ENCODE assay signal across 8 cellular contexts in genomic region chr3:72997421-72997961, GRCh38. TPM values are rescaled to one million over a fixed set of nuclear protein-coding genes. Genes with fewer than 3 reads are reported as not detected.
DNase-seq lines count a peak whose midpoint lies in the region; ATAC-seq, FAIRE-seq and TF ChIP-seq lines count a peak whose summit lies in the region.

No MANE protein-coding gene starts in this region.

- FAIRE-seq in RCC 7860 (lab: Jason Lieb, UNC) = peak; percentile 69

- DNase-seq in 8988T = peak; percentile 37
- DNase-seq in GM03348 (ENCODE audit: low spot score) = peak; percentile 51
- DNase-seq in RCC 7860 (ENCODE audit: low spot score) = peak; percentile 40
- DNase-seq in adrenal gland = peak in 1 of 7 donors; percentile 36
- DNase-seq in right cardiac atrium = peak in 1 of 3 donors; percentile 32
- no peak for DNase-seq in retinal pigment epithelial cell (ENCODE audit: low read depth)
- DNase-seq in epidermal melanocyte (ENCODE audit: insufficient read length, low spot score) = no peak

- H3K4me3 ChIP-seq in adrenal gland = peak overlapping the region; percentile 2 to 96 (median 86)
- H3K4me3 ChIP-seq in right cardiac atrium (ENCODE audit: low read length) = peak overlapping the region; percentile 99
- H3K4me3 ChIP-seq in retinal pigment epithelial cell (ENCODE audit: low read length) = peak overlapping the region; percentile 99

- peak in 1 of 2 donors; percentile 9 for TF ChIP-seq POLR2A in adrenal gland (IDR thresholded peaks at IDR 0.05)

- ATAC-seq in HG03354 (IDR thresholded peaks at IDR 0.05; ENCODE audit: poor library complexity, severe bottlenecking, unreplicated experiment) (peak; percentile 31), right cardiac atrium (peak; percentile 20 to 36)

- TF ChIP-seq CTCF in adrenal gland (IDR thresholded peaks at IDR 0.05) (peak; percentile 6 to 45 (median 38)), retinal pigment epithelial cell (conservative IDR thresholded peaks at IDR 0.05; ENCODE audit: low read depth, low read length) (peak; percentile 60)

- 0% methylated on average over 16 of the region's 16 CpGs for WGBS in adrenal gland, 4 donors
- under 1% methylated on average over 16 of the region's 16 CpGs for WGBS in right cardiac atrium

- H3K27ac ChIP-seq in adrenal gland (peak overlapping the region; percentile 78 to 100 (median 98)), right cardiac atrium (ENCODE audit: low read length) (peak overlapping the region; percentile 95)

- H3K27me3 ChIP-seq in adrenal gland (no peaks in the 10 kb centered on the region), right cardiac atrium (ENCODE audit: control insufficient read depth, insufficient read depth) (no peaks in the 10 kb centered on the region)

- H3K36me3 ChIP-seq in adrenal gland (replicated peaks in 1 of 2) = peaks cover 0 to 4% of the 10 kb centered on the region in 2 donors

- intact Hi-C loops in adrenal gland (cut with DNase I) = loop anchor here in 1 of 2 donors (10.0 kb wide), 1 partner anchor 53 kb away; no protein-coding TSS in a partner anchor
- intact Hi-C loops in right cardiac atrium (cut with DNase I) = loop anchor here in 3 of 4 donors (5.0 to 10.0 kb wide), 3 partner anchors 47 to 60 kb away; no protein-coding TSS in a partner anchor

- H3K4me1 ChIP-seq in adrenal gland (replicated peaks in 1 of 2) (peaks cover 34 to 47% of the 10 kb centered on the region in 2 donors), right cardiac atrium (ENCODE audit: control insufficient read depth, insufficient read depth, low read length) (peaks cover 6% of the 10 kb centered on the region)

- H3K9me3 ChIP-seq in adrenal gland (replicated peaks in 1 of 3) = no peaks in the 10 kb centered on the region
- no peaks in the 10 kb centered on the region for H3K9me3 ChIP-seq in right cardiac atrium (ENCODE audit: control insufficient read depth, low read length)

RNA-seq across cellular contexts. Expression of gene PPP4R2, which starts 0.9 kb away (rescaled TPM):
- 10 to 100 TPM; 31.7 to 90.1 (median 68.3) TPM for total RNA-seq in adrenal gland
- 10 to 100 TPM; 14.2 to 40.3 (median 17.8) TPM for polyA plus RNA-seq in adrenal gland
- 10 to 100 TPM; 52.0 to 73.7 (median 71.8) TPM for total RNA-seq in right cardiac atrium
- polyA plus RNA-seq in right cardiac atrium = 18.3 TPM

Comparison
In these comparisons a context has a peak if more than half of its experiments do, and no peak if none do; other contexts are left out.
1. DNase-seq: peak in 8988T (single experiment), GM03348 (single experiment) and RCC 7860 (single experiment); none in retinal pigment epithelial cell (single experiment) and epidermal melanocyte (single experiment).
2. Peak in every context shown above with its lines, with median percentiles within 50 percentile points of each other: H3K4me3 ChIP-seq.